ENCODE assay signal across 9 cellular contexts in genomic region chr7:143305423-143306070, GRCh38. TPM values are rescaled to one million over a fixed set of nuclear protein-coding genes. Genes with fewer than 3 reads are reported as not detected.
A peak's percentile ranks its signal among the peaks of the same experiment; 100 is the strongest.
DNase-seq lines count a peak whose midpoint lies in the region; ATAC-seq and TF ChIP-seq lines count a peak whose summit lies in the region.
"Had no signal": no experiment of that assay in that cellular context is flagged by ENCODE, and none has a peak within 500 bp of the region (broad histone marks: within the 10 kb centered on the region; RNA-seq: fewer than 3 reads in every experiment).

No MANE protein-coding gene starts in this region.

- no peaks in the 10 kb centered on the region for H3K27me3 Mint-ChIP-seq in activated T-helper 17 cell treated with anti-CD3 and anti-CD28 coated beads, Interleukin-2, amount 50 U/mL, for 72 hours
- no peaks in the 10 kb centered on the region for H3K27me3 Mint-ChIP-seq in osteocyte (ENCODE audit: unreplicated experiment)

- H3K9me3 ChIP-seq in PC-3 (ENCODE audit: low read length) (no peaks in the 10 kb centered on the region), upper lobe of left lung (no peaks in the 10 kb centered on the region)

- H3K4me2 ChIP-seq in PC-3 (ENCODE audit: low read length): no peak overlapping the region

- no peaks in the 10 kb centered on the region for H3K9me3 Mint-ChIP-seq in activated T-helper 17 cell treated with anti-CD3 and anti-CD28 coated beads, Interleukin-2, amount 50 U/mL, for 72 hours
- H3K9me3 Mint-ChIP-seq in osteocyte (ENCODE audit: unreplicated experiment): no peaks in the 10 kb centered on the region

- TSS peak; percentile 9 for BruUV-seq in PC-3 (replicated peaks; lab: Mats Ljungman, UMichigan)

- CTCF ChIA-PET in PC-3 (lab: Charles Lee): interaction anchor here (1.2 kb wide), 1 partner anchor 65 kb away, joined by 5 read pairs; no protein-coding TSS in a partner anchor

- DNase-seq in 8988T: peak; percentile 38
- DNase-seq in PC-3: peak; percentile 85
- peak; percentile 47 for DNase-seq in fibroblast of the aortic adventitia (ENCODE audit: low read depth)
- no peak for DNase-seq in osteocyte (ENCODE audit: extremely low spot score, unreplicated experiment)
- peak in 1 of 2 donors; percentile 72 for DNase-seq in upper lobe of left lung

- H3K4me1 Mint-ChIP-seq in activated T-helper 17 cell treated with anti-CD3 and anti-CD28 coated beads, Interleukin-2, amount 50 U/mL, for 72 hours: peaks cover 43% of the 10 kb centered on the region
- no peaks in the 10 kb centered on the region for H3K4me1 Mint-ChIP-seq in osteocyte (ENCODE audit: unreplicated experiment)

- peaks cover 4% of the 10 kb centered on the region for H4K20me1 ChIP-seq in PC-3 (ENCODE audit: low read length)

- H3K4me3 Mint-ChIP-seq in activated T-helper 17 cell treated with anti-CD3 and anti-CD28 coated beads, Interleukin-2, amount 50 U/mL, for 72 hours: no peak overlapping the region
- H3K4me3 Mint-ChIP-seq in osteocyte (ENCODE audit: unreplicated experiment): no peak overlapping the region

- H3K27ac ChIP-seq in PC-3 (ENCODE audit: low read length): no peak overlapping the region
- no peak overlapping the region for H3K27ac ChIP-seq in upper lobe of left lung

- intact Hi-C loops in PC-3 (cut with micrococcal nuclease): loop anchor here (1.0 to 5.0 kb wide), 3 partner anchors 60 to 298 kb away; no protein-coding TSS in a partner anchor

- H2AFZ ChIP-seq in PC-3 (ENCODE audit: low read length): no peak overlapping the region

- H3K9me2 ChIP-seq in PC-3 (replicated peaks; ENCODE audit: low read length): no peaks in the 10 kb centered on the region

- H3K79me2 ChIP-seq in PC-3 (ENCODE audit: low read length): peaks cover 7% of the 10 kb centered on the region; the same call in 1 of the 2 replicates

- TF ChIP-seq EP300 in upper lobe of left lung (IDR thresholded peaks at IDR 0.05): no peak

- H3K9ac ChIP-seq in PC-3 (ENCODE audit: low read length): no peak overlapping the region

- peak overlapping the region; percentile 79 for H3K27ac Mint-ChIP-seq in activated T-helper 17 cell treated with anti-CD3 and anti-CD28 coated beads, Interleukin-2, amount 50 U/mL, for 72 hours
- H3K27ac Mint-ChIP-seq in osteocyte (ENCODE audit: unreplicated experiment): no peak overlapping the region

- no peak for TF ChIP-seq POLR2A in upper lobe of left lung (IDR thresholded peaks at IDR 0.05)

- H3K4me1 ChIP-seq in PC-3 (ENCODE audit: insufficient read depth, low read length) (peaks cover 18% of the 10 kb centered on the region), upper lobe of left lung (peaks cover 5 to 22% (median 10%) of the 10 kb centered on the region in 4 donors)

- POLR2A ChIA-PET in PC-3 (lab: Charles Lee; ENCODE audit: unreplicated experiment): no interaction called here

- peaks cover 4% of the 10 kb centered on the region for H3F3A ChIP-seq in PC-3 (ENCODE audit: low read length, unreplicated experiment)

- no peaks in the 10 kb centered on the region for H3K27me3 ChIP-seq in PC-3 (ENCODE audit: low read length)
- no peaks in the 10 kb centered on the region for H3K27me3 ChIP-seq in upper lobe of left lung

- peaks cover 96% of the 10 kb centered on the region for H3K36me3 Mint-ChIP-seq in activated T-helper 17 cell treated with anti-CD3 and anti-CD28 coated beads, Interleukin-2, amount 50 U/mL, for 72 hours (ENCODE audit: low read depth)
- H3K36me3 Mint-ChIP-seq in osteocyte (ENCODE audit: unreplicated experiment): peaks cover 74% of the 10 kb centered on the region

- H3K36me3 ChIP-seq in PC-3 (ENCODE audit: low read depth, low read length) (peaks cover 65% of the 10 kb centered on the region), upper lobe of left lung (peaks cover 10 to 79% (median 46%) of the 10 kb centered on the region in 4 donors)

- peak; percentile 70 for ATAC-seq in GM19035 (IDR thresholded peaks at IDR 0.05; ENCODE audit: unreplicated experiment)
- peak; percentile 65 for ATAC-seq in PC-3
- peak; percentile 66 for ATAC-seq in activated T-helper 17 cell treated with anti-CD3 and anti-CD28 coated beads, Interleukin-2, amount 50 U/mL, for 72 hours (replicated peaks)
- peak; percentile 70 to 76 for ATAC-seq in upper lobe of left lung (ENCODE audit: low FRiP score in 2 of 2)
- ATAC-seq in HG03139 (IDR thresholded peaks at IDR 0.05; ENCODE audit: unreplicated experiment): no peak

- H3K4me3 ChIP-seq in PC-3 (ENCODE audit: low read length) (no peak overlapping the region), fibroblast of the aortic adventitia (ENCODE audit: low read depth, low read length) (no peak overlapping the region), upper lobe of left lung (no peak overlapping the region)

- 60 to 61% methylated on average over 10 of the region's 10 CpGs for WGBS in upper lobe of left lung, 2 donors

- peak; percentile 94 for TF ChIP-seq CTCF in PC-3 (conservative IDR thresholded peaks at IDR 0.05; ENCODE audit: low read depth, low read length)
- peak; percentile 70 for TF ChIP-seq CTCF in fibroblast of the aortic adventitia (IDR thresholded peaks at IDR 0.05; ENCODE audit: insufficient read depth, low read length)
- peak; percentile 69 for TF ChIP-seq CTCF in osteocyte (IDR thresholded peaks at IDR 0.05)
- TF ChIP-seq CTCF in upper lobe of left lung (IDR thresholded peaks at IDR 0.05): peak; percentile 52 to 79 (median 72)

RNA-seq across cellular contexts. Expression of gene CLCN1, which starts 10.4 kb away (rescaled TPM):
- total RNA-seq in PC-3 (2014; rRNA removed) (0.55 and 0.69 TPM in 2 replicates), fibroblast of the aortic adventitia (ENCODE audit: low replicate concordance) (0.16 TPM in 1 of 2 replicates, not detected in the other), osteocyte (not detected in 2 replicates), upper lobe of left lung (under 1 TPM in 1 of 6 donors, not detected in 5; 0.10 TPM)
- total RNA-seq in activated T-helper 17 cell treated with anti-CD3 and anti-CD28 coated beads, Interleukin-2, amount 50 U/mL, for 72 hours: under 1 TPM in 1 of 2 donors, not detected in 1; 0.11 TPM
- total RNA-seq: lower leg skin had no signal

RNA-seq across cellular contexts. Expression of gene CASP2, which starts 17.4 kb away (rescaled TPM):
- total RNA-seq in PC-3 (2014; rRNA removed): 25.1 and 26.4 TPM in 2 replicates
- total RNA-seq in activated T-helper 17 cell treated with anti-CD3 and anti-CD28 coated beads, Interleukin-2, amount 50 U/mL, for 72 hours: 100 to 1,000 TPM; 110 to 119 TPM
- 18.4 and 19.8 TPM in 2 replicates for total RNA-seq in fibroblast of the aortic adventitia (ENCODE audit: low replicate concordance)
- total RNA-seq in osteocyte: 47.5 and 51.4 TPM in 2 replicates
- 10 to 100 TPM in 5 of 6 donors, 1 to 10 TPM in 1; 9.1 to 34.8 (median 24.3) TPM for total RNA-seq in upper lobe of left lung

RNA-seq across cellular contexts. Expression of gene TMEM139, which starts 20.8 kb away (rescaled TPM):
- total RNA-seq in PC-3 (2014; rRNA removed) (5.2 and 6.2 TPM in 2 replicates), fibroblast of the aortic adventitia (ENCODE audit: low replicate concordance) (not detected in 2 replicates), osteocyte (not detected in 2 replicates), upper lobe of left lung (10 to 100 TPM; 13.6 to 52.7 (median 33.0) TPM)
- 1 to 10 TPM in 1 of 2 donors, under 1 TPM in 1; 0.86 to 1.9 TPM for total RNA-seq in activated T-helper 17 cell treated with anti-CD3 and anti-CD28 coated beads, Interleukin-2, amount 50 U/mL, for 72 hours

RNA-seq across cellular contexts. Expression of gene GSTK1, which starts 42.3 kb away (rescaled TPM):
- total RNA-seq in PC-3 (2014; rRNA removed) (111 and 117 TPM in 2 replicates), fibroblast of the aortic adventitia (ENCODE audit: low replicate concordance) (53.3 and 91.9 TPM in 2 replicates), osteocyte (141 and 147 TPM in 2 replicates), upper lobe of left lung (100 to 1,000 TPM; 140 to 194 (median 158) TPM)
- total RNA-seq in activated T-helper 17 cell treated with anti-CD3 and anti-CD28 coated beads, Interleukin-2, amount 50 U/mL, for 72 hours: 100 to 1,000 TPM; 214 to 269 TPM

RNA-seq across cellular contexts. Expression of gene FAM131B, which starts 57.0 kb away (rescaled TPM):
- total RNA-seq in PC-3 (2014; rRNA removed) (6.9 and 7.7 TPM in 2 replicates), fibroblast of the aortic adventitia (ENCODE audit: low replicate concordance) (3.2 and 4.0 TPM in 2 replicates), osteocyte (17.0 and 18.4 TPM in 2 replicates), upper lobe of left lung (1 to 10 TPM in 1 of 6 donors, under 1 TPM in 4, not detected in 1; 0.59 to 5.7 (median 0.67) TPM)
- 1 to 10 TPM in 1 of 2 donors, under 1 TPM in 1; 0.85 to 1.1 TPM for total RNA-seq in activated T-helper 17 cell treated with anti-CD3 and anti-CD28 coated beads, Interleukin-2, amount 50 U/mL, for 72 hours
